Comparison of ENCODE assay signal across 26 cellular contexts in the genomic region with DNA sequence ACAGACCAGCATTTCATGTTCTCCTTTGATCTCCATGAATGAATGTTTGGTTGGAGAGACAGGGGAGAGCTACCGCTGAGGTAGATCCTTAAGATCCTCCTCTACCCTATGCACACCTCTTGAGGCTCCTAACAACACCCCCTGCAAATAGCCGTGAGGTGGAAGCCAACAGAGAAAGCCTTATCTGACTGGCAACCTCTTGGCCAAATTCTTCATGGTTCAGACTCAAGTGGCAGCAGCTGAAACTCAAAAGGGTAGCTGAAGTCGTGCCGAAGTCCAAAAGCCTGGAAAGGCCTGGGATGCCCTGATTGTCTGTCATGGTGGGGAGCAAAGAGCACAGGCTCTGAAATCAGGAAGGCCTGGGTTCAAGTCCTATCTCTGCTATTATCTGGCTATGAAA.
"Had no signal": no experiment of that assay in that cellular context is flagged by ENCODE, and none has a peak within 500 bp of the region (broad histone marks: within the 10 kb centered on the region; RNA-seq: fewer than 3 reads in every experiment).

No MANE protein-coding gene starts in this region.

- H3K27ac ChIP-seq: ascending aorta, brain microvascular endothelial cell, epithelial cell of prostate, esophagus squamous epithelium, gastroesophageal sphincter had no signal

- H3K27me3 ChIP-seq: ascending aorta, brain microvascular endothelial cell, esophagus squamous epithelium, gastroesophageal sphincter had no signal

- H3K4me1 ChIP-seq: ascending aorta, esophagus squamous epithelium, gastroesophageal sphincter had no signal

- H3K9me3 ChIP-seq: ascending aorta, esophagus squamous epithelium, gastroesophageal sphincter had no signal

- ATAC-seq: activated CD4-positive, alpha-beta T cell treated with anti-CD3 and anti-CD28 coated beads for 36 hours; activated CD8-positive, alpha-beta memory T cell treated with anti-CD3 and anti-CD28 coated beads, Interleukin-2, amount 10 ng/mL, durations not matched to agents 7 days and 5 days; activated CD8-positive, alpha-beta T cell treated with anti-CD3 and anti-CD28 coated beads, Interleukin-2, amount 10 ng/mL, durations not matched to agents 7 days and 5 days; activated naive CD4-positive, alpha-beta T cell treated with anti-CD3 and anti-CD28 coated beads, Interleukin-2, amount 50 U/mL, for 72 hours; effector memory CD8-positive, alpha-beta T cell; gastroesophageal sphincter had no signal

- H3K4me3 ChIP-seq: ascending aorta, esophagus squamous epithelium, gastroesophageal sphincter had no signal

- H3K36me3 ChIP-seq: ascending aorta, brain microvascular endothelial cell, esophagus squamous epithelium, gastroesophageal sphincter had no signal

- DNase-seq: activated CD4-positive, alpha-beta memory T cell treated with anti-CD3 and anti-CD28 coated beads for 36 hours; activated CD4-positive, alpha-beta T cell treated with anti-CD3 and anti-CD28 coated beads for 36 hours; activated CD4-positive, alpha-beta T cell treated with anti-CD3 and anti-CD28 coated beads, Interleukin-2, amount 10 ng/mL, durations not matched to agents 24 days and 14 days; activated CD4-positive, CD25-positive, alpha-beta regulatory T cell; activated CD4-positive, CD25-positive, alpha-beta regulatory T cell treated with anti-CD3 and anti-CD28 coated beads, Interleukin-2, amount 50 U/mL, for 72 hours; activated CD8-positive, alpha-beta memory T cell treated with anti-CD3 and anti-CD28 coated beads, Interleukin-2, amount 10 ng/mL, durations not matched to agents 7 days and 5 days; activated CD8-positive, alpha-beta memory T cell treated with anti-CD3 and anti-CD28 coated beads, Interleukin-2, amount 50 U/mL, for 4 hours; activated CD8-positive, alpha-beta T cell treated with anti-CD3 and anti-CD28 coated beads, Interleukin-2, amount 10 ng/mL, durations not matched to agents 7 days and 5 days; activated effector memory CD4-positive, alpha-beta T cell treated with anti-CD3 and anti-CD28 coated beads, Interleukin-2, amount 50 U/mL, for 16 hours; activated naive CD4-positive, alpha-beta T cell treated with anti-CD3 and anti-CD28 coated beads for 36 hours; activated naive CD8-positive, alpha-beta T cell treated with anti-CD3 and anti-CD28 coated beads, Interleukin-2, amount 10 ng/mL, durations not matched to agents 7 days and 5 days; activated T-cell treated with anti-CD3 and anti-CD28 coated beads, Interleukin-2, amount 50 U/mL, for 1 hour; activated T-cell treated with anti-CD3 and anti-CD28 coated beads, Interleukin-2, amount 50 U/mL, for 48 hours; brain microvascular endothelial cell; caudate nucleus; cortex of kidney; dermis blood vessel endothelial cell; effector CD4-positive, alpha-beta T cell; effector memory CD8-positive, alpha-beta T cell; esophagus squamous epithelium; foreskin melanocyte; T-helper 2 cell had no signal
